Comparison of ENCODE assay signal across 8 cellular contexts in genomic region chr2:218806346-218806978, GRCh38. TPM values are rescaled to one million over a fixed set of nuclear protein-coding genes. Genes with fewer than 3 reads are reported as not detected.
DNase-seq lines count a peak whose midpoint lies in the region; ATAC-seq and TF ChIP-seq lines count a peak whose summit lies in the region.

No MANE protein-coding gene starts in this region.

- no peaks in the 10 kb centered on the region for H3K79me2 ChIP-seq in DOHH2 (ENCODE audit: control insufficient read depth, low read length)
- no peaks in the 10 kb centered on the region for H3K79me2 ChIP-seq in KMS-11 (ENCODE audit: insufficient read depth, low read depth)

- peak; percentile 97 for ATAC-seq in upper lobe of right lung

- 0 out of 2 replicates have a peak, but pooled peaks cover 5% of the 10 kb centered on the region for H3K27me3 ChIP-seq in DOHH2 (ENCODE audit: control insufficient read depth, low read length)
- no peaks in the 10 kb centered on the region for H3K27me3 ChIP-seq in KMS-11 (ENCODE audit: insufficient read depth, low read depth)
- H3K27me3 ChIP-seq in layer of hippocampus (ENCODE audit: control insufficient read depth, insufficient read depth, low read length) = no peaks in the 10 kb centered on the region
- H3K27me3 ChIP-seq in upper lobe of right lung = no peaks in the 10 kb centered on the region

- H3K4me2 ChIP-seq in DOHH2 (ENCODE audit: low read length) (0 out of 2 replicates have a peak overlapping the region, but pooled peaks have one; percentile 8), KMS-11 (peak overlapping the region; percentile 30; the same call in 1 of the 2 replicates)

- H4K20me1 ChIP-seq in DOHH2 (ENCODE audit: control insufficient read depth, insufficient read depth, low read depth, low read length) (no peaks in the 10 kb centered on the region), KMS-11 (ENCODE audit: insufficient read depth) (no peaks in the 10 kb centered on the region)

- H3K4me3 Mint-ChIP-seq in activated naive CD8-positive, alpha-beta T cell treated with anti-CD3 and anti-CD28 coated beads for 36 hours = no peak overlapping the region

- no peaks in the 10 kb centered on the region for H3K36me3 Mint-ChIP-seq in activated naive CD8-positive, alpha-beta T cell treated with anti-CD3 and anti-CD28 coated beads for 36 hours

- intact Hi-C loops in upper lobe of right lung (cut with DNase I) = no loop called here

- peaks cover 51% of the 10 kb centered on the region for H3K27me3 Mint-ChIP-seq in activated naive CD8-positive, alpha-beta T cell treated with anti-CD3 and anti-CD28 coated beads for 36 hours

- H2AFZ ChIP-seq in KMS-11 (ENCODE audit: low read depth) = peak overlapping the region; percentile 67; the same call in 1 of the 2 replicates

- H3K9me3 Mint-ChIP-seq in activated naive CD8-positive, alpha-beta T cell treated with anti-CD3 and anti-CD28 coated beads for 36 hours = peaks cover 10% of the 10 kb centered on the region

- H3K9me3 ChIP-seq in DOHH2 (ENCODE audit: control insufficient read depth, insufficient read depth, low read length) = peaks cover 4% of the 10 kb centered on the region; the same call in 1 of the 2 replicates
- no peaks in the 10 kb centered on the region for H3K9me3 ChIP-seq in upper lobe of right lung

- no peaks in the 10 kb centered on the region for H3K9me2 ChIP-seq in DOHH2 (replicated peaks; ENCODE audit: control insufficient read depth, low read length)

- H3K9ac ChIP-seq in KMS-11 = no peak overlapping the region

- no peaks in the 10 kb centered on the region for H3F3A ChIP-seq in DOHH2 (ENCODE audit: control insufficient read depth, insufficient read depth)

- no peak overlapping the region for H3K4me3 ChIP-seq in DOHH2 (ENCODE audit: low read length)
- no peak overlapping the region for H3K4me3 ChIP-seq in KMS-11 (IDR thresholded peaks at IDR 0.05; ENCODE audit: insufficient read depth, low read depth, low read length)
- H3K4me3 ChIP-seq in upper lobe of right lung = no peak overlapping the region

- H3K27ac ChIP-seq in DOHH2 (ENCODE audit: low read depth, low read length) (no peak overlapping the region), KMS-11 (no peak overlapping the region; the same call in 1 of the 2 replicates), layer of hippocampus (ENCODE audit: low read depth, low read length) (peak overlapping the region; percentile 3), upper lobe of right lung (peak overlapping the region; percentile 70)

- no peak overlapping the region for H3K27ac Mint-ChIP-seq in activated naive CD8-positive, alpha-beta T cell treated with anti-CD3 and anti-CD28 coated beads for 36 hours

- H3K36me3 ChIP-seq in DOHH2 (ENCODE audit: control insufficient read depth, low read length) (no peaks in the 10 kb centered on the region), KMS-11 (ENCODE audit: insufficient read depth) (no peaks in the 10 kb centered on the region), upper lobe of right lung (no peaks in the 10 kb centered on the region)

- peaks cover 7% of the 10 kb centered on the region for H3K4me1 Mint-ChIP-seq in activated naive CD8-positive, alpha-beta T cell treated with anti-CD3 and anti-CD28 coated beads for 36 hours

- DNase-seq in amniotic stem cell (lab: John Stamatoyannopoulos, UW) (peak; percentile 82), upper lobe of right lung (peak; percentile 87), hippocampal formation (lab: John Stamatoyannopoulos, UW) (no peak), occipital lobe (lab: John Stamatoyannopoulos, UW) (no peak)
- no peak for DNase-seq in activated naive CD8-positive, alpha-beta T cell treated with anti-CD3 and anti-CD28 coated beads for 36 hours

- H3K4me1 ChIP-seq in DOHH2 (ENCODE audit: control insufficient read depth, low read length) (peaks cover 26% of the 10 kb centered on the region), KMS-11 (ENCODE audit: low read depth, poor library complexity, severe bottlenecking) (peaks cover 29% of the 10 kb centered on the region), upper lobe of right lung (peaks cover 37% of the 10 kb centered on the region)

- TF ChIP-seq CTCF in DOHH2 (IDR thresholded peaks at IDR 0.05; ENCODE audit: low read depth, low read length, poor library complexity, severe bottlenecking) = no peak
- TF ChIP-seq CTCF in KMS-11 (conservative IDR thresholded peaks at IDR 0.05; ENCODE audit: low read depth, low read length) = no peak
- no peak for TF ChIP-seq CTCF in upper lobe of right lung (IDR thresholded peaks at IDR 0.05)

RNA-seq across cellular contexts. Expression of gene CYP27A1, which starts 24.5 kb away (rescaled TPM):
- total RNA-seq in upper lobe of right lung (180 TPM), occipital lobe (2.8 TPM)
- not detected for total RNA-seq in activated naive CD8-positive, alpha-beta T cell treated with anti-CD3 and anti-CD28 coated beads for 36 hours

RNA-seq across cellular contexts. Expression of gene PRKAG3, which starts 25.1 kb away (rescaled TPM):
- total RNA-seq in upper lobe of right lung (not detected), occipital lobe (not detected)
- not detected for total RNA-seq in activated naive CD8-positive, alpha-beta T cell treated with anti-CD3 and anti-CD28 coated beads for 36 hours

RNA-seq across cellular contexts. Expression of gene WNT6, which starts 53.1 kb away (rescaled TPM):
- not detected for total RNA-seq in upper lobe of right lung
- total RNA-seq in activated naive CD8-positive, alpha-beta T cell treated with anti-CD3 and anti-CD28 coated beads for 36 hours = under 1 TPM in 1 of 2 experiments, not detected in 1; 0.21 TPM
- not detected for total RNA-seq in occipital lobe

Comparison
In these comparisons a context has a peak if more than half of its experiments do, and no peak if none do; other contexts are left out.
1. H3K27ac ChIP-seq: peak in layer of hippocampus (single experiment) and upper lobe of right lung (single experiment); none in DOHH2 (single experiment) and KMS-11 (single experiment).
2. DNase-seq: peak in amniotic stem cell (single experiment) and upper lobe of right lung (single experiment); none in activated naive CD8-positive, alpha-beta T cell treated with anti-CD3 and anti-CD28 coated beads for 36 hours (single experiment), hippocampal formation (0 of 2) and occipital lobe (single experiment).
3. RNA of gene CYP27A1, which starts 24.5 kb away (total RNA-seq): 180 TPM in upper lobe of right lung (single experiment); 2.8 TPM in occipital lobe (single experiment) and not detected in activated naive CD8-positive, alpha-beta T cell treated with anti-CD3 and anti-CD28 coated beads for 36 hours; every median in the first group is over 10 times any median in the second.